In the genomic region with DNA sequence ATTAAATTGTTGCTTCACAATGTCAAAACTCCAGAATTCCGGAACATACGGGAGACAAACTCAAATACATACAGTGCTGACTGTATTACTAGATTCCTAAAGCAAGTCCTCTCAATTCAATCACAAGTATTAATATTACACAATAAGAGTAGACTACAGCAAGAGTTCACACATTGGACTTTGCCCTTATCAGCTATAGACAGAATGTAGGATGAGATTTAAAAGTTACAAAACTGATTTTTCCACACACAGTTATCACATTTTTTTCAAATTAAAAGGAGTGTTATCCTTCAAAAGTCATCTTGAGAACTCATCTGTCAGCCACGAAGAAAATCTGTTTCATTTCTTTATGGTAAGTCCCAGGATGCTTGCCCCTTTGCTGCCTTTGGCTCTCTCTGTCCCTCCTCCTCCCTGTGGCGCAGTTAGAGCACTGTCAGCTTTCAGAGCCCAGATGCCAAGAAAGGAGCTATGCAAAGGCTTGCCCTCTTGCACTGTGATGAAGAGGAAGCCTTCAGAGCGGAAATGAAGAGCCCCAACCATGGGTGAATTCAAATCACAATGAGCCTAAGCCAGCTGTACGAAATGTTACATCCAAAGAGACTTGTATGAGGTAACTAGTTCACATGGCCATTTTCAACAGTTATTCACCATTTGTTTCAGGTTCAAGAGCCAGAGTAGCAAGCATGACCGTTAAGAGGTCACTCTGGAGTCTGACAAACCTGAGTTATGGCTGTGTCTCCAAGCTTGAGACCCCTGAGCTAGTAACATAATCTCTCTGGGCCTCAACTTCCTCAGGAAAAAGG, we compare ENCODE assay signal across 10 cellular contexts. TPM values are rescaled to one million over a fixed set of nuclear protein-coding genes. Genes with fewer than 3 reads are reported as not detected.
DNase-seq lines count a peak whose midpoint lies in the region; TF ChIP-seq lines count a peak whose summit lies in the region.
"Had no signal": no experiment of that assay in that cellular context is flagged by ENCODE, and none has a peak within 500 bp of the region (broad histone marks: within the 10 kb centered on the region; RNA-seq: fewer than 3 reads in every experiment).

No MANE protein-coding gene starts in this region.

- no peak for TF ChIP-seq EP300 in ovary (IDR thresholded peaks at IDR 0.05)

- peaks cover 34% of the 10 kb centered on the region for H3K4me1 Mint-ChIP-seq in MCF 10A (ENCODE audit: insufficient read depth, unreplicated experiment)

- intact Hi-C loops in ovary (cut with DNase I) (no loop called here), MCF 10A (cut with micrococcal nuclease) (loop anchor here (10.0 kb wide), 1 partner anchor 1015 kb away; a partner anchor contains a TSS)

- H3K9ac ChIP-seq in muscle layer of colon (ENCODE audit: low read length), result no peak overlapping the region

- H2AFZ ChIP-seq in ACC112 (ENCODE audit: low read length, unreplicated experiment), result no peak overlapping the region

- no peak overlapping the region for H3K4me3 Mint-ChIP-seq in MCF 10A (ENCODE audit: unreplicated experiment)

- H3K4me3 ChIP-seq in ACC112 (ENCODE audit: low read depth, low read length) (no peak overlapping the region), coronary artery (peak overlapping the region; percentile 21), muscle layer of colon (ENCODE audit: low read depth in 1 of 2, low read length in 2 of 2) (no peak overlapping the region), ovary (no peak overlapping the region), H7 (ENCODE audit: insufficient read depth, low read depth, low read length) (no peak overlapping the region)

- no peaks in the 10 kb centered on the region for H3K27me3 ChIP-seq in ACC112 (ENCODE audit: insufficient read depth, low read length)
- no peaks in the 10 kb centered on the region for H3K27me3 ChIP-seq in muscle layer of colon (ENCODE audit: control insufficient read depth in 1 of 2, insufficient read depth in 2 of 2, low read length in 2 of 2)
- H3K27me3 ChIP-seq in ovary, result no peaks in the 10 kb centered on the region
- H3K27me3 ChIP-seq in H7 (ENCODE audit: control insufficient read depth, insufficient read depth, low read length), result no peaks in the 10 kb centered on the region

- peaks cover 89% of the 10 kb centered on the region for H3K79me2 ChIP-seq in ACC112 (ENCODE audit: control insufficient read depth, insufficient read depth, low read length, unreplicated experiment)

- POLR2A ChIA-PET in MCF 10A (lab: Yijun Ruan, JAX), result interaction anchor here (0.9 to 4.0 kb wide), 7 partner anchors 9 to 47 kb away, joined by 3 to 34 read pairs (median 6); a partner anchor contains a TSS

- DNase-seq in Kasumi-1 (lab: John Stamatoyannopoulos, UW) (peak; percentile 37 to 41), coronary artery (ENCODE audit: low spot score) (no peak), GM20000 (ENCODE audit: low spot score) (no peak), ovary (no peak), H7 (no peak), MCF 10A (ENCODE audit: unreplicated experiment) (no peak)
- DNase-seq: NCI-H2029 had no signal

- H3K36me3 Mint-ChIP-seq in MCF 10A (ENCODE audit: insufficient read depth, unreplicated experiment), result peaks cover 35% of the 10 kb centered on the region

- no peaks in the 10 kb centered on the region for H3K9me3 Mint-ChIP-seq in MCF 10A (ENCODE audit: unreplicated experiment)

- H3K9me3 ChIP-seq in muscle layer of colon (ENCODE audit: low read length) (no peaks in the 10 kb centered on the region), ovary (no peaks in the 10 kb centered on the region)

- BruUV-seq in MCF 10A (replicated peaks; lab: Mats Ljungman, UMichigan), result no TSS peak

- TF ChIP-seq POLR2A in ovary (IDR thresholded peaks at IDR 0.05), result no peak

- 79% methylated on average over 7 of the region's 7 CpGs for WGBS in ovary, 3 donors

- CTCF ChIA-PET in MCF 10A (lab: Yijun Ruan, JAX), result interaction anchor here (0.7 to 2.2 kb wide), 4 partner anchors 10 to 46 kb away, joined by 4 to 21 read pairs (median 6); no protein-coding TSS in a partner anchor

- H3K36me3 ChIP-seq in ACC112 (ENCODE audit: insufficient read depth, low read length), result peaks cover 11% of the 10 kb centered on the region
- peaks cover 13% of the 10 kb centered on the region for H3K36me3 ChIP-seq in muscle layer of colon (ENCODE audit: insufficient read depth, low read length)
- H3K36me3 ChIP-seq in ovary, result no peaks in the 10 kb centered on the region
- peaks cover 4% of the 10 kb centered on the region for H3K36me3 ChIP-seq in H7 (replicated peaks; ENCODE audit: control insufficient read depth, insufficient read depth, low read length)

- H3K4me1 ChIP-seq in ACC112 (ENCODE audit: control insufficient read depth, insufficient read depth, low read length, unreplicated experiment) (peaks cover 66% of the 10 kb centered on the region), muscle layer of colon (ENCODE audit: insufficient read depth, low read length) (peaks cover 38% of the 10 kb centered on the region), ovary (ENCODE audit: insufficient read depth) (peaks cover 11% of the 10 kb centered on the region)

- H3K27ac Mint-ChIP-seq in MCF 10A (ENCODE audit: low read depth, unreplicated experiment), result no peak overlapping the region

- H3K27ac ChIP-seq in ACC112 (ENCODE audit: low read depth, low read length), result peak overlapping the region; percentile 93; the same call in 1 of the 2 replicates
- peak overlapping the region in 1 of 2 donors; percentile 68 for H3K27ac ChIP-seq in coronary artery
- peak overlapping the region; percentile 36 for H3K27ac ChIP-seq in muscle layer of colon (ENCODE audit: low read depth, low read length)
- no peak overlapping the region for H3K27ac ChIP-seq in ovary

- H3K27me3 Mint-ChIP-seq in MCF 10A (ENCODE audit: insufficient read depth, unreplicated experiment), result no peaks in the 10 kb centered on the region

- TF ChIP-seq CTCF in coronary artery (IDR thresholded peaks at IDR 0.05), result no peak
- no peak for TF ChIP-seq CTCF in GM20000 (IDR thresholded peaks at IDR 0.05; ENCODE audit: extremely low read depth, missing control alignments)
- TF ChIP-seq CTCF in ovary (IDR thresholded peaks at IDR 0.05), result no peak
- no peak for TF ChIP-seq CTCF in MCF 10A (IDR thresholded peaks at IDR 0.05; ENCODE audit: unreplicated experiment)

RNA-seq across cellular contexts. Expression of a gene that starts 10.7 kb away (rescaled TPM):
- 100 to 1,000 TPM in 2 of 7 donors, 10 to 100 TPM in 5; 68.6 to 107 (median 89.4) TPM for total RNA-seq in ovary
- 100 to 1,000 TPM in 1 of 2 donors, 10 to 100 TPM in 1; 52.8 to 172 TPM for polyA plus RNA-seq in ovary
- 108 and 111 TPM in 2 replicates for total RNA-seq in H7 (2014; rRNA removed; shearing (Covaris generic))
- total RNA-seq in MCF 10A (2022), result 73.5 and 81.6 TPM in 2 replicates

RNA-seq across cellular contexts. Expression of a gene that starts 26.3 kb away (rescaled TPM):
- not detected for total RNA-seq in ovary
- polyA plus RNA-seq in ovary, result not detected
- 0.89 TPM in 1 of 2 replicates, not detected in the other for total RNA-seq in H7 (2014; rRNA removed; shearing (Covaris generic))
- total RNA-seq in MCF 10A (2022), result not detected in 2 replicates
- total RNA-seq: H4 had no signal

RNA-seq across cellular contexts. Expression of a gene that starts 47.5 kb away (rescaled TPM):
- total RNA-seq in ovary (10 to 100 TPM; 29.9 to 49.3 (median 35.1) TPM), MCF 10A (2022) (85.2 and 89.9 TPM in 2 replicates)
- 10 to 100 TPM; 30.3 to 74.4 TPM for polyA plus RNA-seq in ovary
- total RNA-seq in H7 (2014; rRNA removed; shearing (Covaris generic)), result 83.5 and 111 TPM in 2 replicates

Comparison
In these comparisons a context has a peak if more than half of its experiments do, and no peak if none do; other contexts are left out.
1. H3K27ac ChIP-seq: peak in ACC112 (single experiment) and muscle layer of colon (single experiment); none in ovary (0 of 2).
2. DNase-seq: peak in Kasumi-1 (2 of 2); none in coronary artery (single experiment), GM20000 (single experiment), ovary (0 of 5), H7 (single experiment) and MCF 10A (single experiment).